ENCODE assay signal across 11 cellular contexts in the genomic region with DNA sequence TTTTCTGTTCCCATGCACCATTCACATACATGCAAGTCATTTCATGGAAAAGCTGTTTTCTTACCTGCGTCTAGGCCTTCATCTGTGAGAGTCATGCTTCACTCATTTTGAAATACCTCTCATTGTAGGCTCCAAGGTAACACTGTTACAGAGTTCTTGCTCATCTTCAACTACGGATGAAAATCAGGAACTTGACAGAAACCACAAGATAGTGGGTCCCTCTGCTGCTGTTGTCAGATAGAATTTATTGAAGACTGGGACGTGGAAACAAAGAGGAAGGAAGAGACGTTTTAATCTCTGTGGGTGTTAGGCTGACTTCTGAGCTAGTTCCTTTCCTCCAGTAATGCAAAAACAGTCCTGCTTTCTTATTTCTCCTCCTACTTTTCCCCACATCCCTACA. TPM values are rescaled to one million over a fixed set of nuclear protein-coding genes. Genes with fewer than 3 reads are reported as not detected.
DNase-seq lines count a peak whose midpoint lies in the region; ATAC-seq and TF ChIP-seq lines count a peak whose summit lies in the region.
"Had no signal": no experiment of that assay in that cellular context is flagged by ENCODE, and none has a peak within 500 bp of the region (broad histone marks: within the 10 kb centered on the region; RNA-seq: fewer than 3 reads in every experiment).

TSS of gene P2RY14 (minus strand) at position 320 of the 400 bp plus-strand sequence. CDS start 64,226 bp downstream, outside the sequence.

- H3K27me3 ChIP-seq in right cardiac atrium (ENCODE audit: control insufficient read depth, insufficient read depth) (no peaks in the 10 kb centered on the region), suprapubic skin (no peaks in the 10 kb centered on the region)

- H3K4me1 ChIP-seq in right cardiac atrium (ENCODE audit: control insufficient read depth, insufficient read depth, low read length), result no peaks in the 10 kb centered on the region
- H3K4me1 ChIP-seq in suprapubic skin, result peaks cover 3% of the 10 kb centered on the region

- H3K36me3 Mint-ChIP-seq in activated T-cell treated with anti-CD3 and anti-CD28 coated beads, Interleukin-2, amount 50 U/mL, for 4 hours (ENCODE audit: insufficient read depth), result no peaks in the 10 kb centered on the region

- H3K9me3 ChIP-seq in right cardiac atrium (ENCODE audit: control insufficient read depth, low read length) (no peaks in the 10 kb centered on the region), suprapubic skin (no peaks in the 10 kb centered on the region)

- 42% methylated on average over 4 of the region's 4 CpGs for WGBS in right cardiac atrium
- WGBS in suprapubic skin, result 64% methylated on average over 4 of the region's 4 CpGs

- intact Hi-C loops in T-helper 1 cell treated with Interleukin-12 subunit alpha and Interleukin-12 subunit beta and Interleukin-4 antibody, amounts not matched to agents 30 ng/mL and 1 ng/mL, for 36 hours (cut with micrococcal nuclease), result loop anchor here (1.0 to 10.0 kb wide), 7 partner anchors 51 to 1414 kb away; partner anchors contain the start of genes SELENOT and TSC22D2
- intact Hi-C loops in right cardiac atrium (cut with DNase I), result loop anchor here in 1 of 4 donors (5.0 kb wide), 1 partner anchor 46 kb away; no protein-coding TSS in a partner anchor
- intact Hi-C loops in left colon (cut with DNase I, micrococcal nuclease), result no loop called here

- ATAC-seq in activated T-cell treated with anti-CD3 and anti-CD28 coated beads, Interleukin-2, amount 50 U/mL, for 4 hours, result peak; percentile 59
- ATAC-seq in right cardiac atrium (no peak), left colon (no peak)

- H3K4me3 ChIP-seq in right cardiac atrium (ENCODE audit: low read length), result peak within 1 kb of the TSS; percentile 29
- peak within 1 kb of the TSS; percentile 17 for H3K4me3 ChIP-seq in suprapubic skin

- H3K36me3 ChIP-seq in suprapubic skin, result no peaks in the 10 kb centered on the region

- no peak for TF ChIP-seq EP300 in suprapubic skin (IDR thresholded peaks at IDR 0.05)

- H3K27me3 Mint-ChIP-seq in activated T-cell treated with anti-CD3 and anti-CD28 coated beads, Interleukin-2, amount 50 U/mL, for 4 hours (ENCODE audit: low read depth), result no peaks in the 10 kb centered on the region

- TF ChIP-seq POLR2A in suprapubic skin (IDR thresholded peaks at IDR 0.05), result no peak

- peak within 1 kb of the TSS; percentile 21 for H3K27ac ChIP-seq in right cardiac atrium (ENCODE audit: low read length)
- H3K27ac ChIP-seq in suprapubic skin, result no peak within 1 kb of the TSS

- TF ChIP-seq CTCF in suprapubic skin (IDR thresholded peaks at IDR 0.05) (no peak), GM10266 (IDR thresholded peaks at IDR 0.05; ENCODE audit: control insufficient read depth, insufficient read depth, low read depth, missing control alignments) (no peak)

- no peaks in the 10 kb centered on the region for H3K9me3 Mint-ChIP-seq in activated T-cell treated with anti-CD3 and anti-CD28 coated beads, Interleukin-2, amount 50 U/mL, for 4 hours

- DNase-seq in activated T-cell treated with anti-CD3 and anti-CD28 coated beads, Interleukin-2, amount 50 U/mL, for 4 hours, result no peak
- DNase-seq in activated T-cell treated with anti-CD3 and anti-CD28 coated beads, Interleukin-2, amount 50 U/mL, for 1 hour, result no peak
- DNase-seq in right cardiac atrium, result no peak
- DNase-seq in suprapubic skin (ENCODE audit: low spot score in 2 of 2), result no peak
- DNase-seq in left colon, result no peak
- no peak for DNase-seq in GM10266 (ENCODE audit: extremely low spot score)
- DNase-seq in DMS114 treated with DMSO at 0.1 percent for 48 hours (lab: John Stamatoyannopoulos, UW; ENCODE audit: unreplicated experiment), result no peak
- DNase-seq: cerebellar nuclear complex, NCI-H524 had no signal

- H3K4me3 Mint-ChIP-seq in activated T-cell treated with anti-CD3 and anti-CD28 coated beads, Interleukin-2, amount 50 U/mL, for 4 hours, result no peak within 1 kb of the TSS

- H3K4me1 Mint-ChIP-seq in activated T-cell treated with anti-CD3 and anti-CD28 coated beads, Interleukin-2, amount 50 U/mL, for 4 hours (ENCODE audit: low read depth), result peaks cover 42% of the 10 kb centered on the region

RNA-seq across cellular contexts. Expression of gene P2RY14, which starts in this region (rescaled TPM):
- under 1 TPM in 2 of 3 donors, not detected in 1; 0.20 to 0.26 TPM for total RNA-seq in activated T-cell treated with anti-CD3 and anti-CD28 coated beads, Interleukin-2, amount 50 U/mL, for 4 hours
- 15.9 and 17.8 TPM in 2 replicates for total RNA-seq in T-helper 1 cell treated with Interleukin-12 subunit alpha and Interleukin-12 subunit beta and Interleukin-4 antibody, amounts not matched to agents 30 ng/mL and 1 ng/mL, for 36 hours
- total RNA-seq in right cardiac atrium (1 to 10 TPM in 3 of 4 donors, under 1 TPM in 1; 0.39 to 1.3 (median 1.2) TPM), suprapubic skin (1 to 10 TPM; 1.1 to 4.2 (median 2.4) TPM), left colon (1 to 10 TPM; 2.0 to 7.3 TPM)
- 1.9 TPM for polyA plus RNA-seq in right cardiac atrium
- polyA plus RNA-seq: AG04450 had no signal

Comparison
In these comparisons a context has a peak if more than half of its experiments do, and no peak if none do; other contexts are left out.
1. Peak in ATAC-seq in activated T-cell treated with anti-CD3 and anti-CD28 coated beads, Interleukin-2, amount 50 U/mL, for 4 hours; RNA of the gene not detected or under 1 TPM.